Comparison of ENCODE assay signal across 16 cellular contexts in genomic region chr3:72571638-72572114, GRCh38.
"Had no signal": no experiment of that assay in that cellular context is flagged by ENCODE, and none has a peak within 500 bp of the region (broad histone marks: within the 10 kb centered on the region; RNA-seq: fewer than 3 reads in every experiment).

No MANE protein-coding gene starts in this region.

- H3K36me3 ChIP-seq: ovary had no signal

- H3K9me3 ChIP-seq: mucosa of descending colon, ovary had no signal

- ATAC-seq: activated CD4-positive, alpha-beta T cell treated with anti-CD3 and anti-CD28 coated beads for 36 hours; activated CD8-positive, alpha-beta memory T cell treated with anti-CD3 and anti-CD28 coated beads, Interleukin-2, amount 10 ng/mL, durations not matched to agents 7 days and 5 days; effector memory CD8-positive, alpha-beta T cell; mucosa of descending colon; sciatic nerve; stimulated activated naive B cell treated with anti-CD40 and anti-IgM and Interleukin-4, amounts not matched to agents 10 μg/mL and 1 μg/mL and 100 μg/mL, for 72 hours had no signal

- H3K27me3 Mint-ChIP-seq: activated CD4-positive, alpha-beta memory T cell treated with anti-CD3 and anti-CD28 coated beads, Interleukin-2, amount 10 ng/mL, durations not matched to agents 7 days and 5 days; activated CD4-positive, alpha-beta T cell treated with anti-CD3 and anti-CD28 coated beads for 36 hours; activated CD8-positive, alpha-beta memory T cell treated with anti-CD3 and anti-CD28 coated beads, Interleukin-2, amount 10 ng/mL, durations not matched to agents 7 days and 5 days; activated naive CD8-positive, alpha-beta T cell had no signal

- H3K36me3 Mint-ChIP-seq: activated CD8-positive, alpha-beta memory T cell treated with anti-CD3 and anti-CD28 coated beads, Interleukin-2, amount 10 ng/mL, durations not matched to agents 7 days and 5 days; activated naive CD8-positive, alpha-beta T cell; naive B cell; stimulated activated naive B cell treated with anti-CD40 and anti-IgM and Interleukin-4, amounts not matched to agents 10 μg/mL and 1 μg/mL and 100 μg/mL, for 72 hours had no signal

- H3K27me3 ChIP-seq: ovary had no signal

- H3K4me1 Mint-ChIP-seq: activated CD4-positive, alpha-beta memory T cell treated with anti-CD3 and anti-CD28 coated beads, Interleukin-2, amount 10 ng/mL, durations not matched to agents 7 days and 5 days; activated CD4-positive, alpha-beta T cell treated with anti-CD3 and anti-CD28 coated beads for 36 hours; activated CD8-positive, alpha-beta memory T cell treated with anti-CD3 and anti-CD28 coated beads, Interleukin-2, amount 10 ng/mL, durations not matched to agents 7 days and 5 days; naive B cell had no signal

- H3K9me3 Mint-ChIP-seq: activated CD4-positive, alpha-beta memory T cell treated with anti-CD3 and anti-CD28 coated beads, Interleukin-2, amount 10 ng/mL, durations not matched to agents 7 days and 5 days; effector memory CD8-positive, alpha-beta T cell; naive B cell; neural crest cell; stimulated activated naive B cell treated with anti-CD40 and anti-IgM and Interleukin-4, amounts not matched to agents 10 μg/mL and 1 μg/mL and 100 μg/mL, for 72 hours had no signal

- DNase-seq: activated CD4-positive, alpha-beta memory T cell treated with anti-CD3 and anti-CD28 coated beads, Interleukin-2, amount 10 ng/mL, durations not matched to agents 7 days and 5 days; activated CD4-positive, alpha-beta T cell treated with anti-CD3 and anti-CD28 coated beads for 36 hours; activated CD8-positive, alpha-beta memory T cell treated with anti-CD3 and anti-CD28 coated beads, Interleukin-2, amount 10 ng/mL, durations not matched to agents 7 days and 5 days; effector memory CD8-positive, alpha-beta T cell; foreskin fibroblast; hippocampal formation; kidney; mammary epithelial cell; mucosa of descending colon; naive B cell; ovary; stimulated activated naive B cell treated with anti-CD40 and anti-IgM and Interleukin-4, amounts not matched to agents 10 μg/mL and 1 μg/mL and 100 μg/mL, for 72 hours; SW 1271 had no signal

- H3K27ac ChIP-seq: ovary had no signal

- H3K4me3 Mint-ChIP-seq: activated CD4-positive, alpha-beta memory T cell treated with anti-CD3 and anti-CD28 coated beads, Interleukin-2, amount 10 ng/mL, durations not matched to agents 7 days and 5 days; activated CD4-positive, alpha-beta T cell treated with anti-CD3 and anti-CD28 coated beads for 36 hours; activated CD8-positive, alpha-beta memory T cell treated with anti-CD3 and anti-CD28 coated beads, Interleukin-2, amount 10 ng/mL, durations not matched to agents 7 days and 5 days; activated naive CD8-positive, alpha-beta T cell; effector memory CD8-positive, alpha-beta T cell; naive B cell; neural crest cell; stimulated activated naive B cell treated with anti-CD40 and anti-IgM and Interleukin-4, amounts not matched to agents 10 μg/mL and 1 μg/mL and 100 μg/mL, for 72 hours had no signal

- H3K4me3 ChIP-seq: mucosa of descending colon, ovary had no signal

- H3K27ac Mint-ChIP-seq: activated CD4-positive, alpha-beta memory T cell treated with anti-CD3 and anti-CD28 coated beads, Interleukin-2, amount 10 ng/mL, durations not matched to agents 7 days and 5 days; activated CD4-positive, alpha-beta T cell treated with anti-CD3 and anti-CD28 coated beads for 36 hours; activated CD8-positive, alpha-beta memory T cell treated with anti-CD3 and anti-CD28 coated beads, Interleukin-2, amount 10 ng/mL, durations not matched to agents 7 days and 5 days; activated naive CD8-positive, alpha-beta T cell; effector memory CD8-positive, alpha-beta T cell; stimulated activated naive B cell treated with anti-CD40 and anti-IgM and Interleukin-4, amounts not matched to agents 10 μg/mL and 1 μg/mL and 100 μg/mL, for 72 hours had no signal
